ENCODE assay signal across 8 cellular contexts in genomic region chr7:131109011-131109756, GRCh38.
DNase-seq lines count a peak whose midpoint lies in the region; ATAC-seq and TF ChIP-seq lines count a peak whose summit lies in the region.

No MANE protein-coding gene starts in this region.

- ATAC-seq in DND-41 (ENCODE audit: insufficient read depth, low read depth): no peak

- H3K9me3 ChIP-seq in DND-41 (ENCODE audit: insufficient read depth, low read length, severe bottlenecking): no peaks in the 10 kb centered on the region
- H3K9me3 ChIP-seq in OCI-LY1 (ENCODE audit: low read length): no peaks in the 10 kb centered on the region
- no peaks in the 10 kb centered on the region for H3K9me3 ChIP-seq in duodenal mucosa (ENCODE audit: control insufficient read depth in 1 of 2, low read length in 2 of 2)

- peaks cover 16% of the 10 kb centered on the region; the same call in 1 of the 2 replicates for H3K79me2 ChIP-seq in DND-41 (ENCODE audit: insufficient read depth, low read length)
- H3K79me2 ChIP-seq in OCI-LY1 (ENCODE audit: insufficient read depth, low read length): peaks cover 48% of the 10 kb centered on the region

- no peaks in the 10 kb centered on the region; the same call in 1 of the 2 replicates for H3K36me3 ChIP-seq in DND-41 (ENCODE audit: insufficient read depth, low read length)
- peaks cover 39% of the 10 kb centered on the region for H3K36me3 ChIP-seq in OCI-LY1 (ENCODE audit: insufficient read depth, low read length)
- no peaks in the 10 kb centered on the region for H3K36me3 ChIP-seq in duodenal mucosa (ENCODE audit: control insufficient read depth in 1 of 2, insufficient read depth in 2 of 2, low read length in 2 of 2)

- H3K27ac ChIP-seq in DND-41 (ENCODE audit: low read length) (peak overlapping the region; percentile 75), OCI-LY1 (ENCODE audit: low read depth, low read length, poor library complexity, severe bottlenecking) (peak overlapping the region; percentile 88), duodenal mucosa (ENCODE audit: low read depth, low read length) (peak overlapping the region; percentile 96)

- H2AFZ ChIP-seq in DND-41 (ENCODE audit: low read depth, low read length): peak overlapping the region; percentile 70
- H2AFZ ChIP-seq in OCI-LY1 (ENCODE audit: low read length): no peak overlapping the region

- H3K4me1 ChIP-seq in DND-41 (ENCODE audit: insufficient read depth, low read length) (peaks cover 56% of the 10 kb centered on the region), OCI-LY1 (ENCODE audit: insufficient read depth, low read length, severe bottlenecking) (peaks cover 55% of the 10 kb centered on the region), duodenal mucosa (ENCODE audit: control insufficient read depth in 1 of 2, insufficient read depth in 2 of 2, low read length in 2 of 2) (peaks cover 25 to 47% of the 10 kb centered on the region in 2 donors)

- no peaks in the 10 kb centered on the region for H3K9me3 Mint-ChIP-seq in nephron

- H3K27me3 ChIP-seq in DND-41 (ENCODE audit: insufficient read depth, low read length, poor library complexity) (no peaks in the 10 kb centered on the region), OCI-LY1 (ENCODE audit: insufficient read depth, low read length) (no peaks in the 10 kb centered on the region), duodenal mucosa (ENCODE audit: control insufficient read depth in 1 of 2, insufficient read depth in 2 of 2, low read length in 2 of 2) (peaks cover 10 to 23% of the 10 kb centered on the region in 2 donors)

- H3K4me2 ChIP-seq in DND-41 (ENCODE audit: insufficient read depth, low read length): peak overlapping the region; percentile 94
- peak overlapping the region; percentile 87 for H3K4me2 ChIP-seq in OCI-LY1 (ENCODE audit: low read length)

- H3F3A ChIP-seq in OCI-LY1 (ENCODE audit: insufficient read depth, low read length): no peaks in the 10 kb centered on the region

- TF ChIP-seq CTCF in DND-41 (IDR thresholded peaks at IDR 0.05; ENCODE audit: borderline replicate concordance, extremely low read depth, low read length, poor library complexity, severe bottlenecking): no peak
- TF ChIP-seq CTCF in OCI-LY1 (IDR thresholded peaks at IDR 0.05; ENCODE audit: low read length): no peak
- TF ChIP-seq CTCF in nephron (IDR thresholded peaks at IDR 0.05; ENCODE audit: unreplicated experiment in 3 of 3): no peak

- no peaks in the 10 kb centered on the region for H3K36me3 Mint-ChIP-seq in nephron (ENCODE audit: low read depth)

- peaks cover 91% of the 10 kb centered on the region for H3K27me3 Mint-ChIP-seq in nephron (ENCODE audit: low read depth)

- H3K9me2 ChIP-seq in OCI-LY1 (ENCODE audit: low read depth, low read length): no peaks in the 10 kb centered on the region

- H3K4me1 Mint-ChIP-seq in nephron: peaks cover 34% of the 10 kb centered on the region

- DNase-seq in DND-41: no peak
- DNase-seq in NCI-H1694 treated with DMSO at 0.1 percent for 48 hours (lab: John Stamatoyannopoulos, UW): no peak
- DNase-seq in GF-D8 (lab: John Stamatoyannopoulos, UW): no peak
- no peak for DNase-seq in SW 1271 (lab: John Stamatoyannopoulos, UW)
- DNase-seq in NCI-H2227 treated with DMSO at 0.1 percent for 48 hours (lab: John Stamatoyannopoulos, UW): no peak

- H3K27ac Mint-ChIP-seq in nephron: no peak overlapping the region

- peaks cover 6% of the 10 kb centered on the region; the same call in 1 of the 2 replicates for H4K20me1 ChIP-seq in DND-41 (ENCODE audit: insufficient read depth, low read length)
- H4K20me1 ChIP-seq in OCI-LY1 (ENCODE audit: insufficient read depth, low read length): no peaks in the 10 kb centered on the region

- peak overlapping the region; percentile 71 for H3K9ac ChIP-seq in DND-41 (ENCODE audit: low read depth, low read length)
- H3K9ac ChIP-seq in OCI-LY1 (ENCODE audit: low read length): peak overlapping the region; percentile 78
- H3K9ac ChIP-seq in duodenal mucosa (ENCODE audit: low read depth in 1 of 2, low read length in 2 of 2): peak overlapping the region; percentile 51 to 77

- H3K4me3 Mint-ChIP-seq in nephron: peak overlapping the region; percentile 78 to 94 (median 88)

- H3K4me3 ChIP-seq in DND-41 (ENCODE audit: low read depth in 1 of 2, low read length in 2 of 2): peak overlapping the region; percentile 24 to 77; a peak in 3 of 4 replicates
- H3K4me3 ChIP-seq in OCI-LY1 (ENCODE audit: low read depth, low read length, poor library complexity, severe bottlenecking): peak overlapping the region; percentile 79
- H3K4me3 ChIP-seq in duodenal mucosa (ENCODE audit: low read depth in 1 of 2, low read length in 2 of 2): peak overlapping the region; percentile 84 to 94
